8 cellular contexts compared by ENCODE assay signal in genomic region chr12:122421815-122422737, GRCh38. TPM values are rescaled to one million over a fixed set of nuclear protein-coding genes. Genes with fewer than 3 reads are reported as not detected.
DNase-seq lines count a peak whose midpoint lies in the region; ATAC-seq and TF ChIP-seq lines count a peak whose summit lies in the region.

CLIP1 (minus strand) TSS chr12:122422669; CDS start chr12:122380452, 42,217 bp downstream.

- 0 to 2% methylated on average over 9 to 12 of the region's 120 CpGs for WGBS in upper lobe of left lung, 2 donors

- H3K27me3 Mint-ChIP-seq in CD8-positive, alpha-beta T cell (ENCODE audit: low read depth), result no peaks in the 10 kb centered on the region

- peak in 3 of 4 donors; percentile 54 to 83 (median 78) for TF ChIP-seq POLR2A in upper lobe of left lung (IDR thresholded peaks at IDR 0.05)

- CTCF ChIA-PET in CD8-positive, alpha-beta T cell (lab: Charles Lee), result interaction anchor here (1.0 to 6.3 kb wide), 3 partner anchors 18 to 50 kb away, joined by 4 to 41 read pairs (median 12); no protein-coding TSS in a partner anchor

- no peak for TF ChIP-seq EP300 in upper lobe of left lung (IDR thresholded peaks at IDR 0.05)

- H3K9me3 ChIP-seq in CD8-positive, alpha-beta T cell (ENCODE audit: low read length), result no peaks in the 10 kb centered on the region
- H3K9me3 ChIP-seq in upper lobe of left lung, result no peaks in the 10 kb centered on the region

- H3K27ac Mint-ChIP-seq in CD8-positive, alpha-beta T cell, result peak within 1 kb of the TSS; percentile 84

- no peaks in the 10 kb centered on the region for H3K9me3 Mint-ChIP-seq in CD8-positive, alpha-beta T cell

- H3K4me3 ChIP-seq in CD8-positive, alpha-beta T cell (ENCODE audit: low read depth, low read length), result peak within 1 kb of the TSS; percentile 49
- H3K4me3 ChIP-seq in upper lobe of left lung, result peak within 1 kb of the TSS; percentile 68 to 93 (median 87)

- peaks cover 11% of the 10 kb centered on the region for H3K36me3 Mint-ChIP-seq in CD8-positive, alpha-beta T cell

- intact Hi-C loops in CD8-positive, alpha-beta T cell (cut with DNase I, micrococcal nuclease), result loop anchor here (1.0 to 2.0 kb wide), 5 partner anchors 23 to 85 kb away; no protein-coding TSS in a partner anchor

- H3K4me1 Mint-ChIP-seq in CD8-positive, alpha-beta T cell (ENCODE audit: low read depth), result peaks cover 30% of the 10 kb centered on the region

- H3K4me1 ChIP-seq in CD8-positive, alpha-beta T cell (ENCODE audit: insufficient read depth, low read length), result peaks cover 19% of the 10 kb centered on the region
- peaks cover 25 to 33% (median 30%) of the 10 kb centered on the region in 4 donors for H3K4me1 ChIP-seq in upper lobe of left lung

- peak; percentile 80 for ATAC-seq in CD8-positive, alpha-beta T cell
- ATAC-seq in GM19328 (IDR thresholded peaks at IDR 0.05; ENCODE audit: unreplicated experiment) (peak; percentile 49), HG03558 (IDR thresholded peaks at IDR 0.05; ENCODE audit: extremely low read depth, unreplicated experiment) (peak; percentile 42), upper lobe of left lung (ENCODE audit: low FRiP score in 2 of 2) (peak; percentile 89)

- H3K36me3 ChIP-seq in CD8-positive, alpha-beta T cell (ENCODE audit: insufficient read depth, low read length), result no peaks in the 10 kb centered on the region
- no peaks in the 10 kb centered on the region for H3K36me3 ChIP-seq in upper lobe of left lung

- no peaks in the 10 kb centered on the region for H3K27me3 ChIP-seq in CD8-positive, alpha-beta T cell (ENCODE audit: insufficient read depth, low read length)
- no peaks in the 10 kb centered on the region for H3K27me3 ChIP-seq in upper lobe of left lung

- H3K27ac ChIP-seq in CD8-positive, alpha-beta T cell (ENCODE audit: low read depth, low read length), result peak within 1 kb of the TSS; percentile 49
- H3K27ac ChIP-seq in upper lobe of left lung, result peak within 1 kb of the TSS; percentile 97 to 99 (median 98)

- H3K4me3 Mint-ChIP-seq in CD8-positive, alpha-beta T cell, result peak within 1 kb of the TSS; percentile 91

- peak; percentile 16 to 77 (median 55) for DNase-seq in CD8-positive, alpha-beta T cell
- DNase-seq in RPMI8226, result peak; percentile 71
- peak; percentile 65 for DNase-seq in activated naive CD4-positive, alpha-beta T cell treated with Interleukin-2 at 50 U/mL for 16 hours
- peak; percentile 55 for DNase-seq in germinal center (ENCODE audit: low spot score)
- DNase-seq in occipital lobe (lab: John Stamatoyannopoulos, UW), result peak; percentile 37
- DNase-seq in upper lobe of left lung, result peak; percentile 73 to 95

- TF ChIP-seq CTCF in CD8-positive, alpha-beta T cell (IDR thresholded peaks at IDR 0.05), result peak; percentile 52
- peak; percentile 3 to 64 (median 48) for TF ChIP-seq CTCF in upper lobe of left lung (IDR thresholded peaks at IDR 0.05)

- POLR2A ChIA-PET in CD8-positive, alpha-beta T cell (lab: Charles Lee), result interaction anchor here (0.8 to 1.0 kb wide), 3 partner anchors 23 to 105 kb away, joined by 3 to 6 read pairs (median 4); partner anchors contain the start of genes RSRC2 and ZCCHC8

RNA-seq across cellular contexts. Expression of gene CLIP1, which starts in this region (rescaled TPM):
- total RNA-seq in CD8-positive, alpha-beta T cell, result 10 to 100 TPM; 48.6 to 49.6 TPM
- total RNA-seq in occipital lobe (73.5 TPM), upper lobe of left lung (100 to 1,000 TPM in 4 of 6 donors, 10 to 100 TPM in 2; 78.4 to 152 (median 104) TPM)

Comparison
In these comparisons a context has a peak if more than half of its experiments do, and no peak if none do; other contexts are left out.
1. Peak in every context shown above with its lines: DNase-seq, ATAC-seq, H3K4me3 ChIP-seq and H3K27ac ChIP-seq.